In genomic region chr9:129815278-129815677, GRCh38 we compare ENCODE assay signal across 21 cellular contexts.
"Had no signal": no experiment of that assay in that cellular context is flagged by ENCODE, and none has a peak within 500 bp of the region (broad histone marks: within the 10 kb centered on the region; RNA-seq: fewer than 3 reads in every experiment).

No MANE protein-coding gene starts in this region.

- DNase-seq: activated CD4-positive, alpha-beta T cell treated with anti-CD3 and anti-CD28 coated beads, Interleukin-2, amount 10 ng/mL, durations not matched to agents 7 days and 5 days; activated naive CD4-positive, alpha-beta T cell; aorta; brain microvascular endothelial cell; central memory CD4-positive, alpha-beta T cell; effector memory CD4-positive, alpha-beta T cell; esophagus squamous epithelium; immature natural killer cell; kidney glomerular epithelial cell; left ventricle myocardium inferior; mesenchymal stem cell; mucosa of descending colon; naive B cell; stimulated activated CD4-positive, alpha-beta T cell treated with anti-CD3 and anti-CD28 coated beads, Interleukin-4, amount 100 ng/mL, for 1 hour; T-cell; tibial artery had no signal

- H3K27me3 Mint-ChIP-seq: activated CD4-positive, alpha-beta T cell treated with anti-CD3 and anti-CD28 coated beads, Interleukin-2, amount 10 ng/mL, durations not matched to agents 7 days and 5 days; naive B cell; T-cell had no signal

- H3K9me3 Mint-ChIP-seq: activated CD4-positive, alpha-beta T cell treated with anti-CD3 and anti-CD28 coated beads, Interleukin-2, amount 10 ng/mL, durations not matched to agents 7 days and 5 days; immature natural killer cell; naive B cell; T-cell had no signal

- H3K4me3 ChIP-seq: esophagus squamous epithelium, left ventricle myocardium inferior, mucosa of descending colon, smooth muscle cell, tibial artery had no signal

- ATAC-seq: activated CD4-positive, CD25-positive, alpha-beta regulatory T cell treated with anti-CD3 and anti-CD28 coated beads, Interleukin-2, amount 50 U/mL, for 24 hours; mucosa of descending colon; sciatic nerve; SK-N-SH treated with all-trans-retinoic acid at 6 μM for 48 hours; T-cell had no signal

- H3K4me3 Mint-ChIP-seq: activated CD4-positive, alpha-beta T cell treated with anti-CD3 and anti-CD28 coated beads, Interleukin-2, amount 10 ng/mL, durations not matched to agents 7 days and 5 days; immature natural killer cell; T-cell had no signal

- H3K27me3 ChIP-seq: brain microvascular endothelial cell, esophagus squamous epithelium, tibial artery had no signal

- H3K27ac ChIP-seq: brain microvascular endothelial cell, esophagus squamous epithelium, left ventricle myocardium inferior, parathyroid adenoma, tibial artery had no signal
